ENCODE assay signal across 1 cellular context in genomic region chr20:64040231-64041039, GRCh38.
A peak's percentile ranks its signal among the peaks of the same experiment; 100 is the strongest.
TF ChIP-seq lines count a peak whose summit lies in the region.

No MANE protein-coding gene starts in this region.

TF ChIP-seq in HepG2, 621 proteins besides CTCF, POLR2A, EP300 and RAD21 (continued from another document and continues in another):
- TF ChIP-seq ZXDC (CRISPR knock-in tag; IDR thresholded peaks at IDR 0.05) (peak; percentile 91), REXO4 (CRISPR knock-in tag; IDR thresholded peaks at IDR 0.05; ENCODE audit: borderline replicate concordance) (peak; percentile 89; the same call in 1 of the 2 replicates), ZNF367 (CRISPR knock-in tag; IDR thresholded peaks at IDR 0.05; ENCODE audit: borderline replicate concordance) (0 out of 2 replicates have a peak, but pooled peaks have one; percentile 19), NR2F1 (CRISPR knock-in tag; IDR thresholded peaks at IDR 0.05) (0 out of 4 replicates have a peak, but pooled peaks of 1 of the 2 experiments have one; percentile 19), SMAD9 (CRISPR knock-in tag; IDR thresholded peaks at IDR 0.05) (0 out of 2 replicates have a peak, but pooled peaks have one; percentile 13), ZNF280B (CRISPR knock-in tag; IDR thresholded peaks at IDR 0.05; ENCODE audit: borderline replicate concordance) (no peak), HNRNPL (IDR thresholded peaks at IDR 0.05; ENCODE audit: low read depth, low read length) (peak; percentile 80), PHF21A (CRISPR knock-in tag; IDR thresholded peaks at IDR 0.05) (0 out of 2 replicates have a peak, but pooled peaks have one; percentile 23), ZSCAN5A (CRISPR knock-in tag; IDR thresholded peaks at IDR 0.05; ENCODE audit: borderline replicate concordance) (peak; percentile 10; the same call in 1 of the 2 replicates), CEBPG (CRISPR knock-in tag; IDR thresholded peaks at IDR 0.05) (0 out of 2 replicates have a peak, but pooled peaks have one; percentile 2), ZNF138 (CRISPR knock-in tag; IDR thresholded peaks at IDR 0.05; ENCODE audit: low read depth) (peak; percentile 67; the same call in 1 of the 2 replicates), NR2F6 (IDR thresholded peaks at IDR 0.05) (peak; percentile 65; the same call in 1 of the 2 replicates), NR2F6 (CRISPR knock-in tag; IDR thresholded peaks at IDR 0.05) (peak; percentile 58), ZNF776 (CRISPR knock-in tag; IDR thresholded peaks at IDR 0.05) (peak; percentile 81; the same call in 1 of the 2 replicates), ZBTB33 (CRISPR knock-in tag; IDR thresholded peaks at IDR 0.05) (0 out of 2 replicates have a peak, but pooled peaks have one; percentile 1), GMEB2 (CRISPR knock-in tag; IDR thresholded peaks at IDR 0.05; ENCODE audit: low read depth) (0 out of 2 replicates have a peak, but pooled peaks have one; percentile 32), RARA (CRISPR knock-in tag; IDR thresholded peaks at IDR 0.05) (peak; percentile 61), ZFP41 (CRISPR knock-in tag; IDR thresholded peaks at IDR 0.05; ENCODE audit: borderline replicate concordance) (no peak), HDAC2 (CRISPR knock-in tag; IDR thresholded peaks at IDR 0.05) (peak; percentile 57; the same call in 1 of the 2 replicates), AKNA (CRISPR knock-in tag; IDR thresholded peaks at IDR 0.05; ENCODE audit: borderline replicate concordance) (no peak), ZFP36L2 (CRISPR knock-in tag; IDR thresholded peaks at IDR 0.05) (no peak; the same call in 1 of the 2 replicates), DNMT3B (CRISPR knock-in tag; conservative IDR thresholded peaks at IDR 0.05) (no peak), ZNF431 (CRISPR knock-in tag; IDR thresholded peaks at IDR 0.05; ENCODE audit: borderline replicate concordance, low read depth) (no peak), NFKB2 (CRISPR knock-in tag; IDR thresholded peaks at IDR 0.05; ENCODE audit: borderline replicate concordance) (peak; percentile 61; the same call in 1 of the 2 replicates), SIX4 (CRISPR knock-in tag; IDR thresholded peaks at IDR 0.05) (peak; percentile 23; the same call in 1 of the 2 replicates), SNAI1 (CRISPR knock-in tag; IDR thresholded peaks at IDR 0.05; ENCODE audit: borderline replicate concordance) (0 out of 2 replicates have a peak, but pooled peaks have one; percentile 37), ZNF616 (CRISPR knock-in tag; IDR thresholded peaks at IDR 0.05; ENCODE audit: low read depth) (no peak), PREB (CRISPR knock-in tag; IDR thresholded peaks at IDR 0.05) (0 out of 2 replicates have a peak, but pooled peaks have one; percentile 65), ZNF124 (CRISPR knock-in tag; IDR thresholded peaks at IDR 0.05) (peak; percentile 15; the same call in 1 of the 2 replicates), HNRNPLL (IDR thresholded peaks at IDR 0.05; ENCODE audit: low read depth, low read length, poor library complexity, severe bottlenecking) (peak; percentile 11), DBP (CRISPR knock-in tag; IDR thresholded peaks at IDR 0.05; ENCODE audit: not compliant biosample characterization) (no peak), ZBTB7B (CRISPR knock-in tag; IDR thresholded peaks at IDR 0.05) (peak; percentile 81), HMGXB4 (CRISPR knock-in tag; IDR thresholded peaks at IDR 0.05; ENCODE audit: borderline replicate concordance in 1 of 2, low read depth in 1 of 2) (peak; percentile 3 to 14; a peak in 1 of 4 replicates), ZNF256 (CRISPR knock-in tag; conservative IDR thresholded peaks at IDR 0.05) (0 out of 2 replicates have a peak, but pooled peaks have one; percentile 69), TCF12 (IDR thresholded peaks at IDR 0.05) (no peak), TCF12 (CRISPR knock-in tag; IDR thresholded peaks at IDR 0.05) (peak; percentile 54; the same call in 1 of the 2 replicates), RBM39 (IDR thresholded peaks at IDR 0.05; ENCODE audit: low read depth, low read length, poor library complexity, severe bottlenecking) (peak; percentile 20), HIVEP1 (CRISPR knock-in tag; IDR thresholded peaks at IDR 0.05) (peak; percentile 29; the same call in 1 of the 2 replicates), ERF (CRISPR knock-in tag; IDR thresholded peaks at IDR 0.05) (peak; percentile 43), AGO2 (optimal IDR thresholded peaks at IDR 0.05; ENCODE audit: low read depth, low read length) (peak; percentile 99), GATAD1 (CRISPR knock-in tag; IDR thresholded peaks at IDR 0.05) (0 out of 2 replicates have a peak, but pooled peaks have one; percentile 15), MTA3 (CRISPR knock-in tag; IDR thresholded peaks at IDR 0.05) (no peak), ZFP37 (CRISPR knock-in tag; IDR thresholded peaks at IDR 0.05; ENCODE audit: borderline replicate concordance) (peak; percentile 72; the same call in 1 of the 2 replicates), MIER2 (CRISPR knock-in tag; IDR thresholded peaks at IDR 0.05) (peak; percentile 70; the same call in 1 of the 2 replicates), BHLHE40 (IDR thresholded peaks at IDR 0.05; ENCODE audit: low read length) (0 out of 2 replicates have a peak, but pooled peaks have one; percentile 4)
